Comparison of ENCODE assay signal across 8 cellular contexts in genomic region chr2:132401326-132401725, GRCh38.
"Had no signal": no experiment of that assay in that cellular context is flagged by ENCODE, and none has a peak within 500 bp of the region (broad histone marks: within the 10 kb centered on the region; RNA-seq: fewer than 3 reads in every experiment).

No MANE protein-coding gene starts in this region.

- DNase-seq: GM23248, GOT3, H7, H9, HCEC 1CT, HFFc6 had no signal

- H3K4me3 Mint-ChIP-seq: GM23338, H9, HFFc6 had no signal

- H3K9me3 Mint-ChIP-seq: GM23338, H9, HFFc6 had no signal

- H3K36me3 ChIP-seq: HAP-1 had no signal

- H3K9me3 ChIP-seq: HAP-1 had no signal

- H3K27ac ChIP-seq: GM23248 had no signal

- H2AFZ ChIP-seq: GM23248, GM23338 had no signal

- H3K4me3 ChIP-seq: GM23248, GM23338, HAP-1 had no signal

- H3K4me1 Mint-ChIP-seq: GM23338 had no signal

- H3K4me2 ChIP-seq: GM23338 had no signal

- H3K27ac Mint-ChIP-seq: GM23338, H9, HFFc6 had no signal

- H3K9ac ChIP-seq: GM23248 had no signal

- H3K4me1 ChIP-seq: HAP-1 had no signal
